In the genomic region with DNA sequence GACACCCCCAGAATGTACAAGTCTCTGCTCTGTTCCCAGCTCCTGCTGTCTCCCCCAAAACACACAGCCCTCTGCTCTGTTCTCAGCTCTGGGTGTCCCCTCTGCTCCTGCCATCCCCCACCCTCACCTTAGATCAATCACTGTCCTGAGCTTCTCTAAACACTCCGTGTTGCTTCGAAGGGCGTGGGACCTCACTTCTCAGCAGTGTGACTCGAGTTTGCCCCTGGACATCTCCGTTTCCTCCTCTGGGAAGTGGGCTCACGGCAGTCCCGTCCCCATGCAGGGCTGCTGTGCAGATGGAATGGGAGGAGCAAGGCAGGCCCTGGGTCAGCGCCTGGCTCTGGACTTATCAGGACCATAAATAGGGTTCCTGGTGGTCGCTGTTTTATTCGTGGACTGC, we compare ENCODE assay signal across 1 cellular context.
TF ChIP-seq lines count a peak whose summit lies in the region.

No MANE protein-coding gene starts in this region.

TF ChIP-seq in HepG2, 621 proteins besides CTCF, POLR2A, EP300 and RAD21:
- TF ChIP-seq TEAD2 (CRISPR knock-in tag; IDR thresholded peaks at IDR 0.05) (no peak), NFYC (CRISPR knock-in tag; IDR thresholded peaks at IDR 0.05) (no peak), GLI4 (CRISPR knock-in tag; IDR thresholded peaks at IDR 0.05; ENCODE audit: borderline replicate concordance) (no peak), ZBTB3 (CRISPR knock-in tag; IDR thresholded peaks at IDR 0.05; ENCODE audit: borderline replicate concordance, low read depth) (no peak), NBN (conservative IDR thresholded peaks at IDR 0.05) (no peak), ZNF468 (CRISPR knock-in tag; IDR thresholded peaks at IDR 0.05) (no peak), ZNF549 (CRISPR knock-in tag; IDR thresholded peaks at IDR 0.05) (no peak), HMGXB4 (CRISPR knock-in tag; IDR thresholded peaks at IDR 0.05; ENCODE audit: borderline replicate concordance in 1 of 2, low read depth in 1 of 2) (no peak)
- TF ChIP-seq, protein P1, sequence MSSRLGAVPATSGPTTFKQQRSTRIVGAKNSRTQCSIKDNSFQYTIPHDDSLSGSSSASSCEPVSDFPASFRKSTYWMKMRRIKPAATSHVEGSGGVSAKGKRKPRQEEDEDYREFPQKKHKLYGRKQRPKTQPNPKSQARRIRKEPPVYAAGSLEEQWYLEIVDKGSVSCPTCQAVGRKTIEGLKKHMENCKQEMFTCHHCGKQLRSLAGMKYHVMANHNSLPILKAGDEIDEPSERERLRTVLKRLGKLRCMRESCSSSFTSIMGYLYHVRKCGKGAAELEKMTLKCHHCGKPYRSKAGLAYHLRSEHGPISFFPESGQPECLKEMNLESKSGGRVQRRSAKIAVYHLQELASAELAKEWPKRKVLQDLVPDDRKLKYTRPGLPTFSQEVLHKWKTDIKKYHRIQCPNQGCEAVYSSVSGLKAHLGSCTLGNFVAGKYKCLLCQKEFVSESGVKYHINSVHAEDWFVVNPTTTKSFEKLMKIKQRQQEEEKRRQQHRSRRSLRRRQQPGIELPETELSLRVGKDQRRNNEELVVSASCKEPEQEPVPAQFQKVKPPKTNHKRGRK (CRISPR knock-in tag; IDR thresholded peaks at IDR 0.05): no peak
